12 cellular contexts compared by ENCODE assay signal in genomic region chr6:52377538-52378221, GRCh38.
DNase-seq lines count a peak whose midpoint lies in the region; ATAC-seq and TF ChIP-seq lines count a peak whose summit lies in the region.
"Had no signal": no experiment of that assay in that cellular context is flagged by ENCODE, and none has a peak within 500 bp of the region (broad histone marks: within the 10 kb centered on the region; RNA-seq: fewer than 3 reads in every experiment).

No MANE protein-coding gene starts in this region.

- no peak overlapping the region for H3K4me3 ChIP-seq in effector memory CD4-positive, alpha-beta T cell (ENCODE audit: insufficient read depth, low read depth, low read length, poor library complexity, severe bottlenecking)
- no peak overlapping the region for H3K4me3 ChIP-seq in foreskin fibroblast (ENCODE audit: low read depth in 1 of 2, low read length in 2 of 2)
- H3K4me3 ChIP-seq: heart left ventricle, thoracic aorta had no signal

- no peaks in the 10 kb centered on the region for H3K9me3 ChIP-seq in effector memory CD4-positive, alpha-beta T cell (ENCODE audit: control insufficient read depth, low read length)
- H3K9me3 ChIP-seq: thoracic aorta had no signal

- ATAC-seq in GM21447 (IDR thresholded peaks at IDR 0.05; ENCODE audit: unreplicated experiment) (peak; percentile 53), HG02588 (IDR thresholded peaks at IDR 0.05; ENCODE audit: unreplicated experiment) (no peak), GM18867 (IDR thresholded peaks at IDR 0.05; ENCODE audit: unreplicated experiment) (no peak)
- ATAC-seq: WTC11 had no signal

- H3K36me3 ChIP-seq in effector memory CD4-positive, alpha-beta T cell (ENCODE audit: control insufficient read depth, insufficient read depth, low read length): no peaks in the 10 kb centered on the region
- H3K36me3 ChIP-seq: heart left ventricle, thoracic aorta had no signal

- peak; percentile 60 for DNase-seq in CD1c-positive myeloid dendritic cell (ENCODE audit: extremely low spot score)
- DNase-seq in NOMO-1 treated with DMSO at 0.1 percent for 48 hours (lab: John Stamatoyannopoulos, UW; ENCODE audit: unreplicated experiment): peak; percentile 45
- DNase-seq in effector memory CD4-positive, alpha-beta T cell: no peak
- DNase-seq in inferior parietal cortex (ENCODE audit: extremely low spot score): no peak
- DNase-seq in foreskin fibroblast: no peak
- DNase-seq: heart left ventricle, NCI-H2081 treated with DMSO at 0.1 percent for 48 hours had no signal

- peaks cover 40% of the 10 kb centered on the region for H3K4me1 ChIP-seq in effector memory CD4-positive, alpha-beta T cell (ENCODE audit: control insufficient read depth, insufficient read depth, low read length, poor library complexity, severe bottlenecking)

- H3K27me3 ChIP-seq in effector memory CD4-positive, alpha-beta T cell (replicated peaks; ENCODE audit: control insufficient read depth, insufficient read depth, low read length, poor library complexity, severe bottlenecking): no peaks in the 10 kb centered on the region
- H3K27me3 ChIP-seq: heart left ventricle had no signal

- H3K27ac ChIP-seq in effector memory CD4-positive, alpha-beta T cell (ENCODE audit: insufficient read depth, low read length, poor library complexity, severe bottlenecking): peak overlapping the region; percentile 33
- H3K27ac ChIP-seq: thoracic aorta had no signal

- no peak for TF ChIP-seq CTCF in foreskin fibroblast (IDR thresholded peaks at IDR 0.05; ENCODE audit: low read depth, low read length)

Comparison
In these comparisons a context has a peak if more than half of its experiments do, and no peak if none do; other contexts are left out.
1. DNase-seq: peak in CD1c-positive myeloid dendritic cell (single experiment) and NOMO-1 treated with DMSO at 0.1 percent for 48 hours (single experiment); none in effector memory CD4-positive, alpha-beta T cell (0 of 3), inferior parietal cortex (single experiment) and foreskin fibroblast (0 of 2).